10 cellular contexts compared by ENCODE assay signal in the genomic region with DNA sequence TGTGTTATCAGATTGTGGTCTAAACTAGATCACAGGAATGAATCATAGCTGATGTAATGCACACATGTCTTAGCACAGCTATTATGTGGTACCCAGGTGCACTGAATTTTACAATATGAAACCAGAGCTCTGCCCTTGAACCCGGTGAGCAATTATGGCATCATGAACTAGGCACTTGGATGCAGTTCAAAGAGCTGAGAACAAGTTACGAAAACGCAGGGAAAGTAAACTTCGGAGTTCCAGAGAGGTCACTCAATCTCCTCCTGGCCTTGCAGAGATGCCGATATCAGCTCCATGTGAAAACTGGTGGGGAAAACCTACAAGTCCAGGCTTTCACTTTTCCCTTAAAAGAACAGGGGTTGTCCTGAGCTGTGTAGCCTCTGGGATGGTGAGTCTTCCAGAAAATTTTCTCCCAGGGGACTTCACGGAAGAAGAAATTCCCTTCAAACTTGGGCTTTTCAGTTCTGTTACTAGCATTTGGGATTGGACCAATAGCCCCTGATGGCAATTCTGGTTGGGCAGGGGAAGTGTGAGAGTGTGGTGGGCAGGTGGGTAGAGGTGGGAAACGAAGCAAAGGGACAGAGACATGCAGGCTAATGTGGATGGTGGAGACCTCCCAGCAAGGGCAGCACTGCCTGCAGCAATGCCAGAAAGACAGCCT.
DNase-seq lines count a peak whose midpoint lies in the region; ATAC-seq, FAIRE-seq and TF ChIP-seq lines count a peak whose summit lies in the region.
"Had no signal": no experiment of that assay in that cellular context is flagged by ENCODE, and none has a peak within 500 bp of the region (broad histone marks: within the 10 kb centered on the region; RNA-seq: fewer than 3 reads in every experiment).

No MANE protein-coding gene starts in this region.

- peak; percentile 89 for FAIRE-seq in HepG2 (lab: Jason Lieb, UNC)
- FAIRE-seq: TTC549 had no signal

- H3K4me3 ChIP-seq in adrenal gland, result no peak overlapping the region
- H3K4me3 ChIP-seq in HepG2 (replicated peaks in 1 of 3; ENCODE audit: insufficient read depth in 1 of 3, low read depth in 2 of 3, low read length in 3 of 3), result peak overlapping the region; percentile 26 to 64 (median 38)

- 30 to 46% (median 41%) methylated on average over 7 of the region's 7 CpGs for WGBS in adrenal gland, 4 donors
- WGBS in HepG2 (ENCODE audit: low lambda C conversion rate), result 4% methylated on average over 7 of the region's 7 CpGs

- no peak overlapping the region for H2AFZ ChIP-seq in HepG2 (ENCODE audit: low read length)

- peak overlapping the region; percentile 71 for H3K9ac ChIP-seq in HepG2 (ENCODE audit: insufficient read depth, low read depth, low read length)

- peak in 1 of 2 donors; percentile 56 for TF ChIP-seq POLR2A in adrenal gland (IDR thresholded peaks at IDR 0.05)
- TF ChIP-seq POLR2A in HepG2 (IDR thresholded peaks at IDR 0.05; ENCODE audit: insufficient read depth in 1 of 2, low read depth in 2 of 2, low read length in 2 of 2), result peak; percentile 42 to 54; a peak in 2 of 4 replicates

- peak overlapping the region; percentile 59 to 88 (median 80) for H3K27ac ChIP-seq in adrenal gland
- peak overlapping the region; percentile 84 for H3K27ac ChIP-seq in HepG2 (ENCODE audit: extremely low read length, insufficient read depth, low read length)

- BruUV-seq in HepG2 (replicated peaks; lab: Mats Ljungman, UMichigan), result no TSS peak

- TF ChIP-seq EP300 in HepG2 (IDR thresholded peaks at IDR 0.05; ENCODE audit: low read depth in 2 of 2, low read length in 2 of 2) (peak; percentile 91 to 100), HepG2 (CRISPR knock-in tag; IDR thresholded peaks at IDR 0.05; ENCODE audit: borderline replicate concordance) (peak; percentile 97)

- H3K79me2 ChIP-seq in HepG2 (ENCODE audit: insufficient read depth, low read length), result no peaks in the 10 kb centered on the region

- POLR2A ChIA-PET in HepG2 (lab: Yijun Ruan, JAX), result interaction anchor here (0.6 to 4.0 kb wide), 40 partner anchors 12 to 327 kb away, joined by 3 to 72 read pairs (median 10); a partner anchor contains a TSS

- peak; percentile 48; the same call in 1 of the 2 replicates for TF ChIP-seq RAD21 in HepG2 (CRISPR knock-in tag; IDR thresholded peaks at IDR 0.05)

- ATAC-seq in HepG2 (peak; percentile 76), HG03039 (IDR thresholded peaks at IDR 0.05; ENCODE audit: unreplicated experiment) (no peak)

- no peak for TF ChIP-seq CTCF in adrenal gland (IDR thresholded peaks at IDR 0.05)
- peak; percentile 33; the same call in 1 of the 2 replicates for TF ChIP-seq CTCF in HepG2 (CRISPR knock-in tag; IDR thresholded peaks at IDR 0.05)

- intact Hi-C loops in adrenal gland (cut with DNase I), result loop anchor here in 1 of 2 donors (10.0 kb wide), 1 partner anchor 174 kb away; no protein-coding TSS in a partner anchor
- intact Hi-C loops in HepG2 (cut with micrococcal nuclease; ENCODE audit: unreplicated experiment), result loop anchor here (1.0 to 5.0 kb wide), 10 partner anchors 34 to 330 kb away; no protein-coding TSS in a partner anchor
- intact Hi-C loops in posterior vena cava (cut with DNase I), result no loop called here

- DNase-seq in Caki2 (ENCODE audit: low read depth), result peak; percentile 75
- DNase-seq in HuH-7.5 (ENCODE audit: low spot score), result peak; percentile 14
- peak; percentile 70 to 85 (median 74) for DNase-seq in adrenal gland
- DNase-seq in HepG2 (ENCODE audit: low spot score), result peak; percentile 99
- DNase-seq in posterior vena cava (ENCODE audit: low spot score), result no peak
- no peak for DNase-seq in NCI-H345 treated with DMSO at 0.1 percent for 48 hours (lab: John Stamatoyannopoulos, UW; ENCODE audit: unreplicated experiment)
- DNase-seq in occipital lobe (lab: John Stamatoyannopoulos, UW), result no peak
- DNase-seq: NCI-H1048 had no signal

- H3K36me3 ChIP-seq in adrenal gland (replicated peaks in 1 of 2) (no peaks in the 10 kb centered on the region), HepG2 (replicated peaks in 1 of 2; ENCODE audit: control insufficient read depth in 1 of 2, insufficient read depth in 2 of 2, low read length in 2 of 2) (no peaks in the 10 kb centered on the region)

- CTCF ChIA-PET in HepG2 (lab: Yijun Ruan, JAX; ENCODE audit: low intra/inter-chr PET ratio, low total read pairs), result interaction anchor here (1.5 kb wide), 1 partner anchor 175 kb away, joined by 6 read pairs; no protein-coding TSS in a partner anchor

- H3K27me3 ChIP-seq in adrenal gland, result no peaks in the 10 kb centered on the region
- H3K27me3 ChIP-seq in HepG2 (ENCODE audit: control insufficient read depth in 1 of 2, insufficient read depth in 2 of 2, low read length in 2 of 2), result no peaks in the 10 kb centered on the region

- H4K20me1 ChIP-seq in HepG2 (ENCODE audit: insufficient read depth, low read length), result no peaks in the 10 kb centered on the region

- H3K4me1 ChIP-seq in adrenal gland (replicated peaks in 1 of 2) (peaks cover 8 to 17% of the 10 kb centered on the region in 2 donors), HepG2 (ENCODE audit: insufficient read depth, low read length) (peaks cover 66% of the 10 kb centered on the region)

- peak overlapping the region; percentile 89 for H3K4me2 ChIP-seq in HepG2 (ENCODE audit: low read depth, low read length)

- in situ Hi-C loops in Caki2 (cut with HindIII; ENCODE audit: low pct_unique_long_range_greater_than_20kb, low sequenced_read_pairs), result no loop called here
- in situ Hi-C loops in HepG2 (cut with HindIII; ENCODE audit: extremely low pct_ligation_motif_present, low pct_unique_long_range_greater_than_20kb), result loop anchor here (10.0 kb wide), 1 partner anchor 326 kb away; no protein-coding TSS in a partner anchor

- H3K9me3 ChIP-seq in adrenal gland (replicated peaks in 1 of 3) (no peaks in the 10 kb centered on the region), HepG2 (ENCODE audit: low read length) (peaks cover 16% of the 10 kb centered on the region)

TF ChIP-seq in HepG2, 621 proteins besides CTCF, POLR2A, EP300 and RAD21 (continues in another document):
- TF ChIP-seq, protein P1, sequence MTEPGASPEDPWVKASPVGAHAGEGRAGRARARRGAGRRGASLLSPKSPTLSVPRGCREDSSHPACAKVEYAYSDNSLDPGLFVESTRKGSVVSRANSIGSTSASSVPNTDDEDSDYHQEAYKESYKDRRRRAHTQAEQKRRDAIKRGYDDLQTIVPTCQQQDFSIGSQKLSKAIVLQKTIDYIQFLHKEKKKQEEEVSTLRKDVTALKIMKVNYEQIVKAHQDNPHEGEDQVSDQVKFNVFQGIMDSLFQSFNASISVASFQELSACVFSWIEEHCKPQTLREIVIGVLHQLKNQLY (CRISPR knock-in tag; IDR thresholded peaks at IDR 0.05), result peak; percentile 84
- TF ChIP-seq, protein P2, sequence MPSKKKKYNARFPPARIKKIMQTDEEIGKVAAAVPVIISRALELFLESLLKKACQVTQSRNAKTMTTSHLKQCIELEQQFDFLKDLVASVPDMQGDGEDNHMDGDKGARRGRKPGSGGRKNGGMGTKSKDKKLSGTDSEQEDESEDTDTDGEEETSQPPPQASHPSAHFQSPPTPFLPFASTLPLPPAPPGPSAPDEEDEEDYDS (CRISPR knock-in tag; IDR thresholded peaks at IDR 0.05), result peak; percentile 75; the same call in 1 of the 2 replicates
- peak; percentile 88; the same call in 1 of the 2 replicates for TF ChIP-seq ZNF747 (CRISPR knock-in tag; IDR thresholded peaks at IDR 0.05; ENCODE audit: borderline replicate concordance)
- TF ChIP-seq, protein P3, sequence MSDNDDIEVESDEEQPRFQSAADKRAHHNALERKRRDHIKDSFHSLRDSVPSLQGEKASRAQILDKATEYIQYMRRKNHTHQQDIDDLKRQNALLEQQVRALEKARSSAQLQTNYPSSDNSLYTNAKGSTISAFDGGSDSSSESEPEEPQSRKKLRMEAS (IDR thresholded peaks at IDR 0.05), result peak; percentile 74
- peak; percentile 97 for TF ChIP-seq ZNF430 (CRISPR knock-in tag; IDR thresholded peaks at IDR 0.05)
- TF ChIP-seq, protein P4, sequence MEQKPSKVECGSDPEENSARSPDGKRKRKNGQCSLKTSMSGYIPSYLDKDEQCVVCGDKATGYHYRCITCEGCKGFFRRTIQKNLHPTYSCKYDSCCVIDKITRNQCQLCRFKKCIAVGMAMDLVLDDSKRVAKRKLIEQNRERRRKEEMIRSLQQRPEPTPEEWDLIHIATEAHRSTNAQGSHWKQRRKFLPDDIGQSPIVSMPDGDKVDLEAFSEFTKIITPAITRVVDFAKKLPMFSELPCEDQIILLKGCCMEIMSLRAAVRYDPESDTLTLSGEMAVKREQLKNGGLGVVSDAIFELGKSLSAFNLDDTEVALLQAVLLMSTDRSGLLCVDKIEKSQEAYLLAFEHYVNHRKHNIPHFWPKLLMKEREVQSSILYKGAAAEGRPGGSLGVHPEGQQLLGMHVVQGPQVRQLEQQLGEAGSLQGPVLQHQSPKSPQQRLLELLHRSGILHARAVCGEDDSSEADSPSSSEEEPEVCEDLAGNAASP (CRISPR knock-in tag; IDR thresholded peaks at IDR 0.05; ENCODE audit: borderline replicate concordance), result peak; percentile 98
- TF ChIP-seq ZEB1 (IDR thresholded peaks at IDR 0.05; ENCODE audit: insufficient replicate concordance, low read depth), result peak; percentile 95
- TF ChIP-seq ZNF709 (CRISPR knock-in tag; IDR thresholded peaks at IDR 0.05), result peak; percentile 85; the same call in 1 of the 2 replicates
- 0 out of 2 replicates have a peak, but pooled peaks have one; percentile 28 for TF ChIP-seq ZNF816 (CRISPR knock-in tag; IDR thresholded peaks at IDR 0.05; ENCODE audit: borderline replicate concordance)
- TF ChIP-seq JARID2 (CRISPR knock-in tag; IDR thresholded peaks at IDR 0.05; ENCODE audit: insufficient replicate concordance), result no peak
- peak; percentile 99 for TF ChIP-seq TBL1XR1 (IDR thresholded peaks at IDR 0.05; ENCODE audit: borderline replicate concordance, low read length, partially characterized antibody)
- peak; percentile 90 for TF ChIP-seq ZSCAN21 (CRISPR knock-in tag; IDR thresholded peaks at IDR 0.05; ENCODE audit: borderline replicate concordance)
- TF ChIP-seq FOSL1 (CRISPR knock-in tag; IDR thresholded peaks at IDR 0.05; ENCODE audit: borderline replicate concordance), result peak; percentile 89
- TF ChIP-seq KDM5A (IDR thresholded peaks at IDR 0.05; ENCODE audit: borderline replicate concordance, low read length), result no peak; the same call in 1 of the 2 replicates

Comparison
In these comparisons a context has a peak if more than half of its experiments do, and no peak if none do; other contexts are left out.
1. DNase-seq: peak in Caki2 (single experiment), HuH-7.5 (single experiment), adrenal gland (7 of 7) and HepG2 (single experiment); none in posterior vena cava (single experiment), NCI-H345 treated with DMSO at 0.1 percent for 48 hours (single experiment) and occipital lobe (single experiment).
2. H3K4me3 ChIP-seq: peak in HepG2 (3 of 3); none in adrenal gland (0 of 4).